Comparison of ENCODE assay signal across 8 cellular contexts in the genomic region with DNA sequence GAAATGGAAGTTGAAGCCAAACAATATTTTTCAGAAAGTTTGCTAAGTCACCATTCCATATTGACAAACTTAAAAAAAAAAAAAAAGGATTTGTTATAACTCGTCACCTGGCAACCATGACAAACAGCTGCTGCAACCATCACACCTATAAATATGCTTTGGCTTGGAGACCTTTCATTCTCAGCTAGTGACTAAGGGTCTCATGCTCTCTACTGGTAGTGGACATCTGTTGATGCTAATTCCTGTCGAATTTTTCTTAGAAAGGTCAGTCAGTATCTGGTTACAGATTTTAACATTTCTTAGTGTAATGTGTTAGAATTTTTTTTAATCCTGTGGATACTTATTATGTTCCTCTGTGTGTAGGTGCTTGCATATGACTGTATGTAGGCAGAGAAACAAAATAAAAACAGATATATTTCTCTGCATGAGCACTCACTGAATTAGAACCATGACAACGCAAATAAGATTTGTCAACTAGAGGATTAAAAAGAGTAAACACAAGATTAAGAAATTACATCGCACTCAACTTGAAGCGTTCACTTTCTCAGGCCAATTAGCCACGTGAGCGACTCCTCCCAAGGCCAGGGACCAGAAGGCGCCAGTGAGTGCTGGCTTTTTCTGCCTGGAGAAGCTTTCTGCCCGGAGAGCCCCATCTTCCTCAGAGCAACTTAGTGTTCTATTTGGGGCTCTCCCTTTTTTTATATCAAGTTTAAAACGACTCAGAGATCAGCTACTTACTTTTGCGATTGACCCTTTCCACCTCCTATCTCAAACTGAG. TPM values are rescaled to one million over a fixed set of nuclear protein-coding genes. Genes with fewer than 3 reads are reported as not detected.
DNase-seq lines count a peak whose midpoint lies in the region; ATAC-seq and TF ChIP-seq lines count a peak whose summit lies in the region.

No MANE protein-coding gene starts in this region.

- peaks cover 6% of the 10 kb centered on the region for H3K36me3 Mint-ChIP-seq in memory B cell

- no peaks in the 10 kb centered on the region for H3K4me1 Mint-ChIP-seq in memory B cell

- peaks cover 10% of the 10 kb centered on the region for H3K9me3 ChIP-seq in mammary epithelial cell (replicated peaks; ENCODE audit: insufficient read depth, low read length)

- H3K27me3 ChIP-seq in mammary epithelial cell (ENCODE audit: insufficient read depth, low read length): no peaks in the 10 kb centered on the region

- H3K4me3 ChIP-seq in mammary epithelial cell (replicated peaks in 1 of 3; ENCODE audit: insufficient read depth in 1 of 3, low read depth in 2 of 3, low read length in 3 of 3): peak overlapping the region in 2 of 3 experiments; percentile 9 to 13

- peak overlapping the region; percentile 86 for H3K9ac ChIP-seq in mammary epithelial cell (ENCODE audit: insufficient read depth, low read length)

- H2AFZ ChIP-seq in mammary epithelial cell (ENCODE audit: low read depth, low read length): peak overlapping the region; percentile 20

- in situ Hi-C loops in mammary epithelial cell (cut with MboI; ENCODE audit: low sequenced_read_pairs in 2 of 2): loop anchor here in 1 of 2 donors (5.0 to 25.0 kb wide), 2 partner anchors 50 to 695 kb away; no protein-coding TSS in a partner anchor

- BruUV-seq in mammary epithelial cell (replicated peaks; lab: Mats Ljungman, UMichigan): TSS peak; percentile 93

- no peaks in the 10 kb centered on the region for H3K79me2 ChIP-seq in mammary epithelial cell (ENCODE audit: insufficient read depth, low read length)

- dilution Hi-C loops in mammary epithelial cell (cut with HindIII; ENCODE audit: low sequenced_read_pairs): no loop called here

- no peak overlapping the region for H3K4me3 Mint-ChIP-seq in memory B cell

- 3% methylated on average over 10 of the region's 11 CpGs for WGBS in mammary epithelial cell (ENCODE audit: low coverage, missing lambda C conversion rate)

- no peak for TF ChIP-seq CTCF in mammary epithelial cell (conservative IDR thresholded peaks at IDR 0.05 in 1 of 2, IDR thresholded peaks at IDR 0.05 in 1 of 2; ENCODE audit: extremely low read depth in 1 of 2, insufficient read depth in 1 of 2, low read depth in 1 of 2, low read length in 2 of 2)

- H4K20me1 ChIP-seq in mammary epithelial cell (ENCODE audit: insufficient read depth, low read length): no peaks in the 10 kb centered on the region

- intact Hi-C loops in mammary epithelial cell (cut with micrococcal nuclease): loop anchor here (1.0 to 2.0 kb wide), 3 partner anchors 16 to 48 kb away; a partner anchor contains a TSS

- no peaks in the 10 kb centered on the region for H3K27me3 Mint-ChIP-seq in memory B cell

- peaks cover 24% of the 10 kb centered on the region for H3K4me1 ChIP-seq in mammary epithelial cell (ENCODE audit: insufficient read depth, low read length)

- peak overlapping the region; percentile 53 for H3K27ac Mint-ChIP-seq in memory B cell

- CTCF ChIA-PET in mammary epithelial cell (lab: Charles Lee; ENCODE audit: low non-redundant PET): interaction anchor here (0.7 kb wide), 1 partner anchor 60 kb away, joined by 4 read pairs; no protein-coding TSS in a partner anchor

- H3K27ac ChIP-seq in mammary epithelial cell (ENCODE audit: insufficient read depth, low read depth, low read length): peak overlapping the region; percentile 99

- H3K9me3 Mint-ChIP-seq in memory B cell: peaks cover 5% of the 10 kb centered on the region

- peak overlapping the region; percentile 82 for H3K4me2 ChIP-seq in mammary epithelial cell (ENCODE audit: insufficient read depth, low read depth, low read length)

- H3K36me3 ChIP-seq in mammary epithelial cell (ENCODE audit: insufficient read depth, low read length): no peaks in the 10 kb centered on the region

- ATAC-seq in memory B cell (ENCODE audit: low read depth): no peak
- ATAC-seq in GM21576 (IDR thresholded peaks at IDR 0.05; ENCODE audit: unreplicated experiment): no peak
- no peak for ATAC-seq in GM19397 (IDR thresholded peaks at IDR 0.05; ENCODE audit: unreplicated experiment)

- DNase-seq in AG08396 (ENCODE audit: low spot score) (peak; percentile 36), HT-29 (ENCODE audit: low spot score) (peak; percentile 64), mammary epithelial cell (peak; percentile 93), memory B cell (ENCODE audit: low spot score in 2 of 2) (no peak), NCI-H526 (lab: John Stamatoyannopoulos, UW) (no peak), NOMO-1 treated with DMSO at 0.1 percent for 48 hours (lab: John Stamatoyannopoulos, UW; ENCODE audit: unreplicated experiment) (no peak)

RNA-seq across cellular contexts. Expression of a gene that starts 27.0 kb away (rescaled TPM):
- 42.6 and 46.3 TPM in 2 replicates for total RNA-seq in HT-29 (2014; rRNA removed; shearing (Covaris generic))
- 10 to 100 TPM; 32.2 to 32.3 TPM for total RNA-seq in mammary epithelial cell
- 21.1 TPM for polyA plus RNA-seq in mammary epithelial cell
- polyA minus RNA-seq in mammary epithelial cell: 39.6 TPM

Comparison
In these comparisons a context has a peak if more than half of its experiments do, and no peak if none do; other contexts are left out.
1. DNase-seq: peak in AG08396 (single experiment), HT-29 (single experiment) and mammary epithelial cell (single experiment); none in memory B cell (0 of 2), NCI-H526 (0 of 2) and NOMO-1 treated with DMSO at 0.1 percent for 48 hours (single experiment).